ENCODE assay signal across 11 cellular contexts in the genomic region with DNA sequence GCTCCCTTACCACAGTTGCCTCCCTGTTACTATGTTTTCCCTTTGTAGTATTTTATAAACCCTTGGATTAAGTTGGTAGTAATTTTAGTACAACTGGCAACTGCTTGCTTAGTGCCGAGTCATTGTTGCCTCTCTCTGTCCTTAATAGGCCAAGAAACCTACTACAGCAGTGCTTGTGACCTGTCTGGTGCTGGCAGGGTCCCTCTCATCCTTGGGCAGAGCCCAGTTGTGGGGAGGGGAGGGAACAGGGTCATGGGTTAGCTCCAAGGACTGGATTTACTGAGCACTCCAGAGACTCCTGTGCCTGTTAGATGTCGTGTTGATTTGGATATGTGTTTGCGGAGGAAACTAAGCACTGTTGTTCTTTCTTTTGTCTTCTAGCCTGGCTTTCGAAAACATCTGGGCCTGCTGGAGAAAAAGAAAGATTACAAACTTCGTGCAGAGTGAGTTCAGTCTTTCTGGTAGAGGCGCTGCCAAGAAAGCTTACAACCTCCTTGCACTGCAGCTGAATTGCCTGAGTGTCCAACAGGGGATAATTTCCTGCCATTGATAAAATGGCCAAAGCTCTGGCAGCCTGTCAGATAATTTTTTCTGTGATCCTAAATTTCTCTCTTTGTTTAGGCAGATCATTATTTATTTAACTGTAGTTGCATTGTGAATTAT. TPM values are rescaled to one million over a fixed set of nuclear protein-coding genes. Genes with fewer than 3 reads are reported as not detected.
A peak's percentile ranks its signal among the peaks of the same experiment; 100 is the strongest.
DNase-seq lines count a peak whose midpoint lies in the region; ATAC-seq and TF ChIP-seq lines count a peak whose summit lies in the region.
"Had no signal": no experiment of that assay in that cellular context is flagged by ENCODE, and none has a peak within 500 bp of the region (broad histone marks: within the 10 kb centered on the region; RNA-seq: fewer than 3 reads in every experiment).

No MANE protein-coding gene starts in this region.

- H3K4me2 ChIP-seq in Loucy (ENCODE audit: low read depth, low read length, poor library complexity, severe bottlenecking), result peak overlapping the region; percentile 92

- peak overlapping the region; percentile 98 for H3K27ac Mint-ChIP-seq in endothelial cell (ENCODE audit: unreplicated experiment)
- H3K27ac Mint-ChIP-seq: activated naive CD8-positive, alpha-beta T cell treated with anti-CD3 and anti-CD28 coated beads, Interleukin-2, amount 10 ng/mL, durations not matched to agents 7 days and 5 days had no signal

- ATAC-seq in HG03108 (IDR thresholded peaks at IDR 0.05; ENCODE audit: unreplicated experiment), result no peak

- H3K9me2 ChIP-seq in Loucy (replicated peaks; ENCODE audit: low read depth, low read length), result no peaks in the 10 kb centered on the region

- H3K9ac ChIP-seq in Loucy (ENCODE audit: low read depth, low read length, poor library complexity, severe bottlenecking), result peak overlapping the region; percentile 56

- peaks cover 29% of the 10 kb centered on the region for H4K20me1 ChIP-seq in Loucy (ENCODE audit: insufficient read depth, low read length, poor library complexity, severe bottlenecking)

- H3K9me3 ChIP-seq in Loucy (ENCODE audit: insufficient read depth, low read depth, low read length) (no peaks in the 10 kb centered on the region), mesodermal cell (ENCODE audit: control insufficient read depth, low read length) (no peaks in the 10 kb centered on the region), Peyer's patch (no peaks in the 10 kb centered on the region)

- H3K4me1 ChIP-seq in Loucy (ENCODE audit: insufficient read depth, low read length, poor library complexity, severe bottlenecking) (peaks cover 28% of the 10 kb centered on the region), mesodermal cell (ENCODE audit: control insufficient read depth, insufficient read depth, low read length, poor library complexity, severe bottlenecking) (peaks cover 9% of the 10 kb centered on the region), Peyer's patch (peaks cover 0 to 16% (median 8%) of the 10 kb centered on the region in 4 donors)

- peaks cover 48% of the 10 kb centered on the region for H3K4me1 Mint-ChIP-seq in endothelial cell (ENCODE audit: unreplicated experiment)

- H3K79me2 ChIP-seq in Loucy (ENCODE audit: insufficient read depth, low read length), result peaks cover 74% of the 10 kb centered on the region

- H3K4me3 ChIP-seq in Loucy (ENCODE audit: low read length, poor library complexity, severe bottlenecking), result peak overlapping the region; percentile 90
- no peak overlapping the region for H3K4me3 ChIP-seq in mesodermal cell (ENCODE audit: extremely low read depth, insufficient read depth, low read length, poor library complexity, severe bottlenecking)
- no peak overlapping the region for H3K4me3 ChIP-seq in Peyer's patch

- no peaks in the 10 kb centered on the region for H3K27me3 Mint-ChIP-seq in endothelial cell (ENCODE audit: unreplicated experiment)
- H3K27me3 Mint-ChIP-seq: activated naive CD8-positive, alpha-beta T cell treated with anti-CD3 and anti-CD28 coated beads, Interleukin-2, amount 10 ng/mL, durations not matched to agents 7 days and 5 days had no signal

- no peak for DNase-seq in endothelial cell (ENCODE audit: low spot score)
- DNase-seq in Peyer's patch, result no peak
- no peak for DNase-seq in NCI-H1092 (lab: John Stamatoyannopoulos, UW)
- DNase-seq in globus pallidus (ENCODE audit: low spot score), result no peak
- DNase-seq: activated naive CD8-positive, alpha-beta T cell treated with anti-CD3 and anti-CD28 coated beads, Interleukin-2, amount 10 ng/mL, durations not matched to agents 7 days and 5 days; Kasumi-1 had no signal

- H3K27ac ChIP-seq in 22Rv1 (0 out of 2 replicates have a peak overlapping the region, but pooled peaks have one; percentile 10), mesodermal cell (ENCODE audit: low read depth, low read length, severe bottlenecking) (peak overlapping the region; percentile 69), Peyer's patch (peak overlapping the region in 1 of 4 donors; percentile 7)

- 90 to 92% methylated on average over 5 of the region's 6 CpGs for WGBS in mesodermal cell (ENCODE audit: insufficient coverage in 2 of 2), 2 experiments

- H2AFZ ChIP-seq in Loucy (ENCODE audit: low read length), result no peak overlapping the region

- H3K4me3 Mint-ChIP-seq in endothelial cell (ENCODE audit: unreplicated experiment), result peak overlapping the region; percentile 77
- H3K4me3 Mint-ChIP-seq: activated naive CD8-positive, alpha-beta T cell treated with anti-CD3 and anti-CD28 coated beads, Interleukin-2, amount 10 ng/mL, durations not matched to agents 7 days and 5 days had no signal

- no peaks in the 10 kb centered on the region for H3F3A ChIP-seq in Loucy (ENCODE audit: low read depth)

- no peak for TF ChIP-seq CTCF in 22Rv1 (IDR thresholded peaks at IDR 0.05)
- TF ChIP-seq CTCF in Loucy (conservative IDR thresholded peaks at IDR 0.05; ENCODE audit: low read length), result no peak
- no peak for TF ChIP-seq CTCF in endothelial cell (IDR thresholded peaks at IDR 0.05; ENCODE audit: unreplicated experiment)
- no peak for TF ChIP-seq CTCF in Peyer's patch (IDR thresholded peaks at IDR 0.05)

- H3K9me3 Mint-ChIP-seq in endothelial cell (ENCODE audit: unreplicated experiment), result no peaks in the 10 kb centered on the region
- H3K9me3 Mint-ChIP-seq: activated naive CD8-positive, alpha-beta T cell treated with anti-CD3 and anti-CD28 coated beads, Interleukin-2, amount 10 ng/mL, durations not matched to agents 7 days and 5 days had no signal

- H3K36me3 Mint-ChIP-seq in endothelial cell (ENCODE audit: low read depth, unreplicated experiment), result peaks cover 31% of the 10 kb centered on the region

- H3K27me3 ChIP-seq in Loucy (ENCODE audit: insufficient read depth, low read length, poor library complexity, severe bottlenecking) (no peaks in the 10 kb centered on the region), Peyer's patch (no peaks in the 10 kb centered on the region)

- H3K36me3 ChIP-seq in Loucy (ENCODE audit: insufficient read depth, low read length) (peaks cover 44% of the 10 kb centered on the region), mesodermal cell (ENCODE audit: control insufficient read depth, insufficient read depth, low read length) (peaks cover 66% of the 10 kb centered on the region), Peyer's patch (peaks cover 0 to 47% (median 0%) of the 10 kb centered on the region in 3 donors)

- TF ChIP-seq POLR2A in Peyer's patch (IDR thresholded peaks at IDR 0.05), result no peak

RNA-seq across cellular contexts. Expression of gene UTP11, which starts 3.6 kb away (rescaled TPM):
- total RNA-seq in endothelial cell (ENCODE audit: unreplicated experiment) (44.7 TPM), Peyer's patch (10 to 100 TPM in 3 of 4 donors, 1 to 10 TPM in 1; 8.9 to 23.1 (median 18.8) TPM)
- 63.0 TPM for polyA plus RNA-seq in mesodermal cell (2013, experiment 1 of 2)
- polyA plus RNA-seq in mesodermal cell (2013, experiment 2 of 2), result 61.6 TPM

RNA-seq across cellular contexts. Expression of gene FHL3, which starts 10.8 kb away (rescaled TPM):
- total RNA-seq in endothelial cell (ENCODE audit: unreplicated experiment) (142 TPM), Peyer's patch (10 to 100 TPM in 1 of 4 donors, 1 to 10 TPM in 3; 3.3 to 13.2 (median 4.9) TPM)
- 73.2 TPM for polyA plus RNA-seq in mesodermal cell (2013, experiment 1 of 2)
- 62.8 TPM for polyA plus RNA-seq in mesodermal cell (2013, experiment 2 of 2)

RNA-seq across cellular contexts. Expression of gene SF3A3, which starts 26.3 kb away (rescaled TPM):
- total RNA-seq in endothelial cell (ENCODE audit: unreplicated experiment), result 59.2 TPM
- 72.0 TPM for polyA plus RNA-seq in mesodermal cell (2013, experiment 1 of 2)
- polyA plus RNA-seq in mesodermal cell (2013, experiment 2 of 2), result 66.0 TPM
- 100 to 1,000 TPM in 1 of 4 donors, 10 to 100 TPM in 3; 29.9 to 144 (median 36.0) TPM for total RNA-seq in Peyer's patch

RNA-seq across cellular contexts. Expression of gene POU3F1, which starts 30.5 kb away (rescaled TPM):
- total RNA-seq in endothelial cell (ENCODE audit: unreplicated experiment) (1.2 TPM), Peyer's patch (not detected)
- polyA plus RNA-seq in mesodermal cell (2013, experiment 1 of 2), result 0.96 TPM
- 0.71 TPM for polyA plus RNA-seq in mesodermal cell (2013, experiment 2 of 2)
- total RNA-seq: glomerular endothelial cell had no signal

Comparison
In these comparisons a context has a peak if more than half of its experiments do, and no peak if none do; other contexts are left out.
1. RNA of gene FHL3, which starts 10.8 kb away (total RNA-seq): 142 TPM in endothelial cell (single experiment); 3.3 to 13.2 TPM in Peyer's patch; every median in the first group is over 10 times any median in the second.